ENCODE assay signal across 15 cellular contexts in genomic region chr9:69229367-69229766, GRCh38. TPM values are rescaled to one million over a fixed set of nuclear protein-coding genes. Genes with fewer than 3 reads are reported as not detected.
DNase-seq lines count a peak whose midpoint lies in the region; ATAC-seq and TF ChIP-seq lines count a peak whose summit lies in the region.
"Had no signal": no experiment of that assay in that cellular context is flagged by ENCODE, and none has a peak within 500 bp of the region (broad histone marks: within the 10 kb centered on the region; RNA-seq: fewer than 3 reads in every experiment).

No MANE protein-coding gene starts in this region.

- H3K79me2 ChIP-seq in H9 (ENCODE audit: insufficient read depth, low read length): no peaks in the 10 kb centered on the region

- H4K5ac ChIP-seq in H9 (ENCODE audit: insufficient read length, low read depth, low read length): no peak overlapping the region

- no peak overlapping the region for H3K27ac ChIP-seq in H9 (ENCODE audit: insufficient read length, low read depth, low read length)
- peak overlapping the region; percentile 49; the same call in 1 of the 2 replicates for H3K27ac ChIP-seq in HUES64 (ENCODE audit: low read depth, low read length)
- no peak overlapping the region for H3K27ac ChIP-seq in upper lobe of right lung
- H3K27ac ChIP-seq: A549, C4-2B had no signal

- no peak overlapping the region for H2BK120ac ChIP-seq in H9 (ENCODE audit: low read depth, low read length, poor library complexity, severe bottlenecking)

- H3T11ph ChIP-seq in H9 (ENCODE audit: low read length): no peak overlapping the region

- no peak overlapping the region for H3K56ac ChIP-seq in H9 (ENCODE audit: insufficient read length, low read depth, low read length)

- intact Hi-C loops in upper lobe of right lung (cut with DNase I): no loop called here

- no peak overlapping the region for H3K23ac ChIP-seq in H9 (ENCODE audit: insufficient read length, low read depth, low read length)

- H4K91ac ChIP-seq in H9 (ENCODE audit: insufficient read length, low read depth, low read length): no peak overlapping the region

- H3K4me3 ChIP-seq in HUES64 (ENCODE audit: low read length) (no peak overlapping the region), upper lobe of right lung (no peak overlapping the region)
- H3K4me3 ChIP-seq: A549 had no signal

- H3K4ac ChIP-seq in H9 (ENCODE audit: low read depth, low read length): no peak overlapping the region

- H3K9me3 Mint-ChIP-seq in H9: no peaks in the 10 kb centered on the region
- H3K9me3 Mint-ChIP-seq: CD4-positive, alpha-beta memory T cell had no signal

- no peak overlapping the region for H3K4me2 ChIP-seq in H9 (ENCODE audit: insufficient read depth, insufficient read length, low read length)
- H3K4me2 ChIP-seq: A549 had no signal

- H3K27me3 Mint-ChIP-seq in H9 (ENCODE audit: low read depth): no peaks in the 10 kb centered on the region
- H3K27me3 Mint-ChIP-seq: CD4-positive, alpha-beta memory T cell had no signal

- H2BK20ac ChIP-seq in H9 (ENCODE audit: low read depth, low read length, poor library complexity, severe bottlenecking): no peak overlapping the region

- H3K23me2 ChIP-seq in H9 (ENCODE audit: insufficient read length, low read depth, low read length, poor library complexity, severe bottlenecking): no peaks in the 10 kb centered on the region

- no peak overlapping the region for H2BK5ac ChIP-seq in H9 (ENCODE audit: insufficient read length, low read length)

- H2AFZ ChIP-seq in H9 (ENCODE audit: low read length): no peak overlapping the region

- WGBS in H9 (ENCODE audit: extremely low coverage, insufficient read length, low lambda C conversion rate): no CpG with 5 or more reads among the region's 5 CpGs
- 64% methylated on average over 4 of the region's 5 CpGs for WGBS in HUES64

- TF ChIP-seq CTCF in H9 (conservative IDR thresholded peaks at IDR 0.05) (no peak), upper lobe of right lung (IDR thresholded peaks at IDR 0.05) (no peak)

- H2AK5ac ChIP-seq in H9 (ENCODE audit: insufficient read length, low read length): no peak overlapping the region

- H3K18ac ChIP-seq in H9 (ENCODE audit: insufficient read length, low read depth, low read length): no peak overlapping the region

- peak overlapping the region in 2 of 3 experiments; percentile 32 to 91; a peak in 3 of 7 replicates for H3K27ac Mint-ChIP-seq in H9
- H3K27ac Mint-ChIP-seq: CD4-positive, alpha-beta memory T cell had no signal

- H4K20me1 ChIP-seq in H9 (ENCODE audit: control insufficient read depth, insufficient read depth, insufficient read length): no peaks in the 10 kb centered on the region

- H3K9ac ChIP-seq in H9 (ENCODE audit: extremely low read depth, insufficient read length, low read length): no peak overlapping the region
- H3K9ac ChIP-seq in HUES64 (ENCODE audit: low read depth, low read length): no peak overlapping the region

- no peaks in the 10 kb centered on the region for H3K27me3 ChIP-seq in H9 (ENCODE audit: insufficient read depth, low read length)
- no peaks in the 10 kb centered on the region for H3K27me3 ChIP-seq in HUES64 (ENCODE audit: insufficient read depth, low read length)
- H3K27me3 ChIP-seq in upper lobe of right lung: no peaks in the 10 kb centered on the region
- H3K27me3 ChIP-seq: BE2C had no signal

- H2BK15ac ChIP-seq in H9 (ENCODE audit: low read depth, low read length): no peak overlapping the region

- H3K36me3 Mint-ChIP-seq in H9 (ENCODE audit: insufficient read depth in 1 of 3, low read depth in 3 of 3): peaks cover 16 to 50% (median 34%) of the 10 kb centered on the region in 3 experiments; a peak in 6 of 7 replicates

- H2BK12ac ChIP-seq in H9 (ENCODE audit: insufficient read length, low read depth, low read length): no peak overlapping the region

- no peak overlapping the region; a peak in 1 of 5 replicates for H3K4me3 Mint-ChIP-seq in H9
- H3K4me3 Mint-ChIP-seq: CD4-positive, alpha-beta memory T cell had no signal

- ATAC-seq in upper lobe of right lung (peak; percentile 14), HG02798 (IDR thresholded peaks at IDR 0.05; ENCODE audit: poor library complexity, unreplicated experiment) (no peak)
- ATAC-seq: A549 had no signal

- H3K36me3 ChIP-seq in HUES64 (ENCODE audit: insufficient read depth, low read length) (peaks cover 69% of the 10 kb centered on the region), upper lobe of right lung (peaks cover 96% of the 10 kb centered on the region)

- H4K8ac ChIP-seq in H9 (replicated peaks; ENCODE audit: insufficient read length, low read depth, low read length): no peak overlapping the region

- H3K9me3 ChIP-seq in H9 (ENCODE audit: control insufficient read depth, low read depth, low read length) (no peaks in the 10 kb centered on the region), HUES64 (ENCODE audit: insufficient read depth, low read depth, low read length) (no peaks in the 10 kb centered on the region), upper lobe of right lung (no peaks in the 10 kb centered on the region)
- H3K9me3 ChIP-seq: A549, BE2C had no signal

- no peaks in the 10 kb centered on the region for H3K79me1 ChIP-seq in H9 (ENCODE audit: insufficient read depth, low read depth, low read length, poor library complexity, severe bottlenecking)

- no peak overlapping the region for H3K14ac ChIP-seq in H9 (ENCODE audit: insufficient read depth, low read length)

- H3K4me1 Mint-ChIP-seq in H9: peaks cover 50 to 66% of the 10 kb centered on the region in 2 experiments
- H3K4me1 Mint-ChIP-seq: CD4-positive, alpha-beta memory T cell had no signal

- DNase-seq in H9: no peak
- peak; percentile 44 for DNase-seq in left kidney (ENCODE audit: low read depth, low spot score)
- no peak for DNase-seq in upper lobe of right lung
- DNase-seq in activated CD4-positive, CD25-positive, alpha-beta regulatory T cell treated with anti-CD3 and anti-CD28 coated beads, Interleukin-2, amount 50 U/mL, for 72 hours: no peak
- no peak for DNase-seq in DMS153 treated with DMSO at 0.1 percent for 48 hours (lab: John Stamatoyannopoulos, UW; ENCODE audit: unreplicated experiment)
- DNase-seq: BE2C; CD4-positive, alpha-beta memory T cell; DMS79 treated with DMSO at 0.1 percent for 48 hours; EL; IMR-90; KBM-7 had no signal

- peaks cover 16% of the 10 kb centered on the region; the same call in 1 of the 2 replicates for H3K4me1 ChIP-seq in H9 (ENCODE audit: insufficient read depth, low read length)
- peaks cover 65% of the 10 kb centered on the region for H3K4me1 ChIP-seq in HUES64 (ENCODE audit: insufficient read depth, low read length)
- H3K4me1 ChIP-seq in upper lobe of right lung: no peaks in the 10 kb centered on the region
- H3K4me1 ChIP-seq: A549, BE2C had no signal

RNA-seq across cellular contexts. Expression of gene TJP2, which starts 55.3 kb away (rescaled TPM):
- total RNA-seq in H9 (2021) (130 and 133 TPM in 2 replicates), upper lobe of right lung (131 TPM)
- polyA plus RNA-seq in HUES64 (2013, experiment 1 of 2): 91.9 TPM
- polyA plus RNA-seq in HUES64 (2013, experiment 2 of 2): 92.8 TPM
